In genomic region chr1:223712184-223712855, GRCh38 we compare ENCODE assay signal across 8 cellular contexts. TPM values are rescaled to one million over a fixed set of nuclear protein-coding genes. Genes with fewer than 3 reads are reported as not detected.
DNase-seq lines count a peak whose midpoint lies in the region; ATAC-seq and TF ChIP-seq lines count a peak whose summit lies in the region.

Gene CAPN2, plus strand, starts transcription at chr1:223712539. Its CDS starts 102 bp downstream, at chr1:223712641.

- peak within 1 kb of the TSS; percentile 75 to 81 for H3K4me3 Mint-ChIP-seq in stimulated activated naive CD8-positive, alpha-beta T cell treated with anti-CD3 and anti-CD28 coated beads, Interleukin-15, amount 100 ng/mL, for 72 hours

- POLR2A ChIA-PET in BJ (lab: Charles Lee), result no interaction called here

- H3K27ac Mint-ChIP-seq in stimulated activated naive CD8-positive, alpha-beta T cell treated with anti-CD3 and anti-CD28 coated beads, Interleukin-15, amount 100 ng/mL, for 72 hours, result peak within 1 kb of the TSS; percentile 29 to 77

- ATAC-seq in GM18909 (IDR thresholded peaks at IDR 0.05; ENCODE audit: poor library complexity, unreplicated experiment) (peak; percentile 61), HG03103 (IDR thresholded peaks at IDR 0.05; ENCODE audit: low read depth, unreplicated experiment) (peak; percentile 40), esophagus mucosa (peak; percentile 81), mucosa of descending colon (peak; percentile 85)
- ATAC-seq in stimulated activated naive CD8-positive, alpha-beta T cell treated with anti-CD3 and anti-CD28 coated beads, Interleukin-15, amount 100 ng/mL, for 72 hours, result peak; percentile 67

- H3K4me3 ChIP-seq in BJ (ENCODE audit: low read depth, low read length), result peak within 1 kb of the TSS; percentile 82
- H3K4me3 ChIP-seq in NT2/D1 (ENCODE audit: insufficient read length, low read depth), result peak within 1 kb of the TSS; percentile 80
- peak within 1 kb of the TSS; percentile 84 for H3K4me3 ChIP-seq in mucosa of descending colon

- H3K27me3 ChIP-seq in BJ (ENCODE audit: control insufficient read depth, insufficient read depth, low read length) (no peaks in the 10 kb centered on the region), NT2/D1 (ENCODE audit: insufficient read depth, insufficient read length) (peaks cover 15% of the 10 kb centered on the region)

- H3K9me3 ChIP-seq in NT2/D1 (ENCODE audit: insufficient read depth, low read length) (no peaks in the 10 kb centered on the region), mucosa of descending colon (no peaks in the 10 kb centered on the region)

- H3K9ac ChIP-seq in NT2/D1 (ENCODE audit: insufficient read length, low read depth), result peak within 1 kb of the TSS; percentile 94

- H3K36me3 ChIP-seq in BJ (ENCODE audit: control insufficient read depth, insufficient read depth, low read length), result peaks cover 1% of the 10 kb centered on the region; the same call in 1 of the 2 replicates
- peaks cover 34% of the 10 kb centered on the region for H3K36me3 ChIP-seq in NT2/D1 (ENCODE audit: insufficient read depth, insufficient read length, low read length)
- H3K36me3 ChIP-seq in mucosa of descending colon (ENCODE audit: low read depth), result no peaks in the 10 kb centered on the region

- CTCF ChIA-PET in BJ (lab: Yijun Ruan, JAX), result interaction anchor here (0.9 to 4.4 kb wide), 13 partner anchors 10 to 63 kb away, joined by 3 to 69 read pairs (median 5); no protein-coding TSS in a partner anchor

- DNase-seq in BJ (ENCODE audit: low read depth) (no peak), NT2/D1 (ENCODE audit: low read depth, low spot score) (peak; percentile 75), mucosa of descending colon (peak; percentile 81 to 90 (median 90))
- DNase-seq in activated T-cell treated with anti-CD3 and anti-CD28 coated beads, Interleukin-2, amount 50 U/mL, for 48 hours, result peak; percentile 59 to 75
- peak; percentile 59 to 67 for DNase-seq in stimulated activated naive CD8-positive, alpha-beta T cell treated with anti-CD3 and anti-CD28 coated beads, Interleukin-15, amount 100 ng/mL, for 72 hours

- peaks cover 46% of the 10 kb centered on the region for H3K4me1 Mint-ChIP-seq in stimulated activated naive CD8-positive, alpha-beta T cell treated with anti-CD3 and anti-CD28 coated beads, Interleukin-15, amount 100 ng/mL, for 72 hours

- H3K9me3 Mint-ChIP-seq in stimulated activated naive CD8-positive, alpha-beta T cell treated with anti-CD3 and anti-CD28 coated beads, Interleukin-15, amount 100 ng/mL, for 72 hours, result no peaks in the 10 kb centered on the region

- H3K4me1 ChIP-seq in NT2/D1 (ENCODE audit: insufficient read depth, insufficient read length) (peaks cover 10% of the 10 kb centered on the region), mucosa of descending colon (ENCODE audit: low read depth) (peaks cover 53% of the 10 kb centered on the region)

- peak; percentile 58 for TF ChIP-seq CTCF in BJ (IDR thresholded peaks at IDR 0.05; ENCODE audit: insufficient read depth, low read depth, low read length)
- TF ChIP-seq CTCF in mucosa of descending colon (IDR thresholded peaks at IDR 0.05), result peak; percentile 78

- H3K27me3 Mint-ChIP-seq in stimulated activated naive CD8-positive, alpha-beta T cell treated with anti-CD3 and anti-CD28 coated beads, Interleukin-15, amount 100 ng/mL, for 72 hours, result no peaks in the 10 kb centered on the region

- intact Hi-C loops in mucosa of descending colon (cut with DNase I, micrococcal nuclease), result no loop called here

RNA-seq across cellular contexts. Expression of gene CAPN2, which starts in this region (rescaled TPM):
- 219 and 222 TPM in 2 replicates for polyA plus RNA-seq in BJ (2011; rRNA removed)
- 118 and 125 TPM in 2 replicates for polyA minus RNA-seq in BJ (2011; rRNA and poly(A)+ RNA removed)
- total RNA-seq in esophagus mucosa (171 TPM), mucosa of descending colon (100 to 1,000 TPM; 200 to 417 (median 305) TPM)
